ENCODE assay signal across 8 cellular contexts in the genomic region with DNA sequence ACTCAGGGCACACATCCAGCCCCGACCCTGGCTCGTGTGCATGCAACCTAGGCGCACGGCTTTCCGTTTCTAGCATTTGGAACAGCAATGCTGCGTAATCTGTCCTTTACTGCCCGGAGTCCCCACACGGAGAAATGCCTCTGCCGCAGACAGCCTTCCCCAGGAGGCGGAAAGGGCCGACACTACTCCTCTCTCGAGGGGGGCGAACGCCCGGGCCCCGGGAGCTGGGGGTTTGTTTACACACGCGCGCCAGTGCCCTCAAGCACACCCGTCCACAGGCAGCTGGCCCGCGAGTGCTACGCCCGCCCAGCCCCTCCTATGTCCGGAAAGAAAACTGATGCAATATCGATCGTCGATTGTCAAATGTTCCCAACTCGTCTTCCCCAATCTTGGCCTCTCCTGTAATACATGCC. TPM values are rescaled to one million over a fixed set of nuclear protein-coding genes. Genes with fewer than 3 reads are reported as not detected.
A peak's percentile ranks its signal among the peaks of the same experiment; 100 is the strongest.
DNase-seq lines count a peak whose midpoint lies in the region; ATAC-seq and TF ChIP-seq lines count a peak whose summit lies in the region.

No MANE protein-coding gene starts in this region.

- ATAC-seq in CD8-positive, alpha-beta T cell, result peak; percentile 19
- ATAC-seq in GM19452 (IDR thresholded peaks at IDR 0.05; ENCODE audit: unreplicated experiment) (peak; percentile 19), HG03521 (IDR thresholded peaks at IDR 0.05; ENCODE audit: unreplicated experiment) (peak; percentile 6)

- no peaks in the 10 kb centered on the region for H3K27me3 Mint-ChIP-seq in CD8-positive, alpha-beta T cell (ENCODE audit: low read depth)

- H3K27me3 ChIP-seq in CD8-positive, alpha-beta T cell (ENCODE audit: insufficient read depth, low read length), result no peaks in the 10 kb centered on the region
- H3K27me3 ChIP-seq in hepatocyte, result no peaks in the 10 kb centered on the region

- CTCF ChIA-PET in CD8-positive, alpha-beta T cell (lab: Charles Lee), result interaction anchor here (1.0 to 2.8 kb wide), 4 partner anchors 9 to 290 kb away, joined by 3 to 9 read pairs (median 3); no protein-coding TSS in a partner anchor

- H3K36me3 ChIP-seq in CD8-positive, alpha-beta T cell (ENCODE audit: insufficient read depth, low read length), result peaks cover 34% of the 10 kb centered on the region
- H3K36me3 ChIP-seq in hepatocyte (replicated peaks; ENCODE audit: insufficient read depth, low read depth), result peaks cover 12% of the 10 kb centered on the region

- peaks cover 47% of the 10 kb centered on the region for H3K4me1 ChIP-seq in CD8-positive, alpha-beta T cell (ENCODE audit: insufficient read depth, low read length)
- peaks cover 40% of the 10 kb centered on the region for H3K4me1 ChIP-seq in hepatocyte (ENCODE audit: insufficient read depth)

- peaks cover 59% of the 10 kb centered on the region for H3K4me1 Mint-ChIP-seq in CD8-positive, alpha-beta T cell (ENCODE audit: low read depth)

- 1% methylated on average over 29 of the region's 29 CpGs for WGBS in hepatocyte (ENCODE audit: low lambda C conversion rate, missing lambda C conversion rate)

- peak overlapping the region; percentile 93 for H3K27ac ChIP-seq in CD8-positive, alpha-beta T cell (ENCODE audit: low read depth, low read length)
- peak overlapping the region; percentile 99 for H3K27ac ChIP-seq in hepatocyte

- H3K79me2 ChIP-seq in hepatocyte, result peaks cover 66% of the 10 kb centered on the region

- H3K4me2 ChIP-seq in hepatocyte, result peak overlapping the region; percentile 49

- H3K4me3 ChIP-seq in CD8-positive, alpha-beta T cell (ENCODE audit: low read depth, low read length), result peak overlapping the region; percentile 93
- peak overlapping the region; percentile 97 for H3K4me3 ChIP-seq in hepatocyte
- H3K4me3 ChIP-seq in retinal pigment epithelial cell (ENCODE audit: low read length), result peak overlapping the region; percentile 83

- no peak for TF ChIP-seq CTCF in CD8-positive, alpha-beta T cell (IDR thresholded peaks at IDR 0.05)
- no peak for TF ChIP-seq CTCF in hepatocyte (IDR thresholded peaks at IDR 0.05; ENCODE audit: poor library complexity)
- no peak for TF ChIP-seq CTCF in retinal pigment epithelial cell (conservative IDR thresholded peaks at IDR 0.05; ENCODE audit: low read depth, low read length)

- POLR2A ChIA-PET in CD8-positive, alpha-beta T cell (lab: Charles Lee), result interaction anchor here (0.5 to 4.5 kb wide), 21 partner anchors 9 to 708 kb away, joined by 3 to 36 read pairs (median 4); partner anchors contain the start of genes AMIGO2, SCAF11 and SLC38A1

- peaks cover 52% of the 10 kb centered on the region for H4K20me1 ChIP-seq in hepatocyte (ENCODE audit: insufficient read depth, poor library complexity, severe bottlenecking)

- peaks cover 55% of the 10 kb centered on the region for H3K36me3 Mint-ChIP-seq in CD8-positive, alpha-beta T cell

- intact Hi-C loops in CD8-positive, alpha-beta T cell (cut with DNase I, micrococcal nuclease), result loop anchor here (1.0 to 10.0 kb wide), 20 partner anchors 12 to 1443 kb away; partner anchors contain the start of genes ARID2 (in 1 of the 2), HDAC7 (in 1 of the 2), RPAP3 (in 1 of the 2) and SCAF11 (in 1 of the 2)

- H3K9me2 ChIP-seq in hepatocyte (replicated peaks; ENCODE audit: insufficient read depth), result no peaks in the 10 kb centered on the region

- H3K9me3 ChIP-seq in CD8-positive, alpha-beta T cell (ENCODE audit: low read length), result no peaks in the 10 kb centered on the region
- H3K9me3 ChIP-seq in hepatocyte (ENCODE audit: low read depth), result no peaks in the 10 kb centered on the region

- H3K9me3 Mint-ChIP-seq in CD8-positive, alpha-beta T cell, result no peaks in the 10 kb centered on the region

- H2AFZ ChIP-seq in hepatocyte, result peak overlapping the region; percentile 18

- DNase-seq in CD8-positive, alpha-beta T cell, result peak; percentile 22 to 82 (median 59)
- peak; percentile 65 for DNase-seq in RPMI8226
- peak in 43 of 56 donors; percentile 16 to 95 (median 71) for DNase-seq in amygdala (lab: John Stamatoyannopoulos, UW)
- DNase-seq in hepatocyte (ENCODE audit: low spot score), result peak; percentile 80
- no peak for DNase-seq in retinal pigment epithelial cell (ENCODE audit: low read depth)
- no peak for DNase-seq in SK-N-DZ (ENCODE audit: low spot score)

- peak overlapping the region; percentile 98 for H3K27ac Mint-ChIP-seq in CD8-positive, alpha-beta T cell

- H3K4me3 Mint-ChIP-seq in CD8-positive, alpha-beta T cell, result peak overlapping the region; percentile 89

RNA-seq across cellular contexts. Expression of gene SLC38A2, which starts 0.8 kb away (rescaled TPM):
- 100 to 1,000 TPM; 268 to 279 TPM for total RNA-seq in CD8-positive, alpha-beta T cell
- total RNA-seq in hepatocyte, result 372 and 373 TPM in 2 replicates
- polyA plus RNA-seq in hepatocyte, result 139 and 144 TPM in 2 replicates
- polyA plus RNA-seq in SK-N-DZ (2014; cell fraction: cytosol; rRNA removed), result 155 and 160 TPM in 2 replicates
- 232 and 278 TPM in 2 replicates for polyA plus RNA-seq in SK-N-DZ (2014; cell fraction: nucleus; rRNA removed)

Comparison
In these comparisons a context has a peak if more than half of its experiments do, and no peak if none do; other contexts are left out.
1. DNase-seq: peak in CD8-positive, alpha-beta T cell (7 of 7), RPMI8226 (single experiment), amygdala (43 of 56) and hepatocyte (single experiment); none in retinal pigment epithelial cell (single experiment) and SK-N-DZ (single experiment).
2. Peak in every context shown above with its lines, with median percentiles within 50 percentile points of each other: ATAC-seq and H3K4me3 ChIP-seq.